ENCODE assay signal across 22 cellular contexts in genomic region chr12:8943565-8944186, GRCh38. TPM values are rescaled to one million over a fixed set of nuclear protein-coding genes. Genes with fewer than 3 reads are reported as not detected.
DNase-seq lines count a peak whose midpoint lies in the region; ATAC-seq and TF ChIP-seq lines count a peak whose summit lies in the region.
"Had no signal": no experiment of that assay in that cellular context is flagged by ENCODE, and none has a peak within 500 bp of the region (broad histone marks: within the 10 kb centered on the region; RNA-seq: fewer than 3 reads in every experiment).

No MANE protein-coding gene starts in this region.

- TF ChIP-seq CTCF in nephron progenitor cell (IDR thresholded peaks at IDR 0.05) (no peak), PC-3 (conservative IDR thresholded peaks at IDR 0.05; ENCODE audit: low read depth, low read length) (no peak)

- ATAC-seq in activated T-helper 17 cell treated with anti-CD3 and anti-CD28 coated beads, Interleukin-2, amount 50 U/mL, for 72 hours (replicated peaks), result no peak
- no peak for ATAC-seq in PC-3
- no peak for ATAC-seq in HG03280 (IDR thresholded peaks at IDR 0.05; ENCODE audit: unreplicated experiment)
- ATAC-seq in GM18909 (IDR thresholded peaks at IDR 0.05; ENCODE audit: poor library complexity, unreplicated experiment), result no peak
- ATAC-seq: HCT116 had no signal

- H3K4me2 ChIP-seq in PC-3 (ENCODE audit: low read length), result no peak overlapping the region
- H3K4me2 ChIP-seq: BLaER1 treated with 17β-estradiol and CSF1 and Interleukin-3, amounts not matched to agents 10 nM and 100 nM; SK-N-SH had no signal

- no peak overlapping the region for H3K4me3 Mint-ChIP-seq in activated naive CD4-positive, alpha-beta T cell treated with anti-CD3 and anti-CD28 coated beads, Interleukin-2, amount 50 U/mL, for 24 hours
- H3K4me3 Mint-ChIP-seq in activated naive CD4-positive, alpha-beta T cell treated with anti-CD3 and anti-CD28 coated beads for 36 hours, result no peak overlapping the region
- H3K4me3 Mint-ChIP-seq in CD8-positive, alpha-beta memory T cell, result no peak overlapping the region
- H3K4me3 Mint-ChIP-seq in activated T-helper 17 cell treated with anti-CD3 and anti-CD28 coated beads, Interleukin-2, amount 50 U/mL, for 72 hours, result no peak overlapping the region
- H3K4me3 Mint-ChIP-seq in nephron progenitor cell, result no peak overlapping the region

- POLR2A ChIA-PET in CD8-positive, alpha-beta memory T cell (lab: Charles Lee), result no interaction called here
- POLR2A ChIA-PET in PC-3 (lab: Charles Lee; ENCODE audit: unreplicated experiment), result no interaction called here

- H3K27ac Mint-ChIP-seq in activated naive CD4-positive, alpha-beta T cell treated with anti-CD3 and anti-CD28 coated beads, Interleukin-2, amount 50 U/mL, for 24 hours, result peak overlapping the region; percentile 51
- no peak overlapping the region for H3K27ac Mint-ChIP-seq in activated naive CD4-positive, alpha-beta T cell treated with anti-CD3 and anti-CD28 coated beads for 36 hours
- H3K27ac Mint-ChIP-seq in CD8-positive, alpha-beta memory T cell, result peak overlapping the region in 5 of 8 donors; percentile 7 to 64 (median 20)
- H3K27ac Mint-ChIP-seq in activated T-helper 17 cell treated with anti-CD3 and anti-CD28 coated beads, Interleukin-2, amount 50 U/mL, for 72 hours, result peak overlapping the region; percentile 33
- H3K27ac Mint-ChIP-seq in nephron progenitor cell, result peak overlapping the region; percentile 39

- H3K27ac ChIP-seq in CD8-positive, alpha-beta memory T cell (ENCODE audit: low read depth, low read length), result no peak overlapping the region
- no peak overlapping the region for H3K27ac ChIP-seq in PC-3 (ENCODE audit: low read length)
- H3K27ac ChIP-seq: BLaER1 treated with 17β-estradiol and CSF1 and Interleukin-3, amounts not matched to agents 10 nM and 100 nM had no signal

- H3K27me3 Mint-ChIP-seq in activated naive CD4-positive, alpha-beta T cell treated with anti-CD3 and anti-CD28 coated beads, Interleukin-2, amount 50 U/mL, for 24 hours, result no peaks in the 10 kb centered on the region
- H3K27me3 Mint-ChIP-seq in activated naive CD4-positive, alpha-beta T cell treated with anti-CD3 and anti-CD28 coated beads for 36 hours (ENCODE audit: low read depth), result no peaks in the 10 kb centered on the region
- H3K27me3 Mint-ChIP-seq in CD8-positive, alpha-beta memory T cell, result no peaks in the 10 kb centered on the region
- no peaks in the 10 kb centered on the region for H3K27me3 Mint-ChIP-seq in activated T-helper 17 cell treated with anti-CD3 and anti-CD28 coated beads, Interleukin-2, amount 50 U/mL, for 72 hours
- H3K27me3 Mint-ChIP-seq in nephron progenitor cell (ENCODE audit: low read depth, poor library complexity), result no peaks in the 10 kb centered on the region

- no peaks in the 10 kb centered on the region for H3K9me3 ChIP-seq in CD8-positive, alpha-beta memory T cell (ENCODE audit: low read length)
- no peaks in the 10 kb centered on the region for H3K9me3 ChIP-seq in PC-3 (ENCODE audit: low read length)
- H3K9me3 ChIP-seq: BLaER1 treated with 17β-estradiol and CSF1 and Interleukin-3, amounts not matched to agents 10 nM and 100 nM; Caco-2; SK-N-SH had no signal

- no peaks in the 10 kb centered on the region for H3F3A ChIP-seq in PC-3 (ENCODE audit: low read length, unreplicated experiment)

- DNase-seq in activated naive CD4-positive, alpha-beta T cell treated with anti-CD3 and anti-CD28 coated beads for 36 hours, result no peak
- no peak for DNase-seq in CD8-positive, alpha-beta memory T cell
- DNase-seq in nephron progenitor cell (no peak), PC-3 (no peak)
- DNase-seq: Caco-2, GDM1, KBM-7, NCI-H1417, NCI-H187, NCI-H2107, NCI-H510A treated with DMSO at 0.1 percent for 48 hours, NCI-H82, RPMI8226, SHP77 treated with DMSO at 0.1 percent for 48 hours, SK-N-SH had no signal

- no peaks in the 10 kb centered on the region for H3K9me3 Mint-ChIP-seq in activated naive CD4-positive, alpha-beta T cell treated with anti-CD3 and anti-CD28 coated beads, Interleukin-2, amount 50 U/mL, for 24 hours
- no peaks in the 10 kb centered on the region for H3K9me3 Mint-ChIP-seq in activated naive CD4-positive, alpha-beta T cell treated with anti-CD3 and anti-CD28 coated beads for 36 hours
- H3K9me3 Mint-ChIP-seq in CD8-positive, alpha-beta memory T cell, result no peaks in the 10 kb centered on the region
- H3K9me3 Mint-ChIP-seq in activated T-helper 17 cell treated with anti-CD3 and anti-CD28 coated beads, Interleukin-2, amount 50 U/mL, for 72 hours, result no peaks in the 10 kb centered on the region
- no peaks in the 10 kb centered on the region for H3K9me3 Mint-ChIP-seq in nephron progenitor cell

- no peaks in the 10 kb centered on the region for H3K9me2 ChIP-seq in PC-3 (replicated peaks; ENCODE audit: low read length)
- H3K9me2 ChIP-seq: SK-N-SH had no signal

- no peaks in the 10 kb centered on the region for H3K27me3 ChIP-seq in CD8-positive, alpha-beta memory T cell (ENCODE audit: insufficient read depth, low read length, poor library complexity, severe bottlenecking)
- no peaks in the 10 kb centered on the region for H3K27me3 ChIP-seq in PC-3 (ENCODE audit: low read length)
- H3K27me3 ChIP-seq: BLaER1 treated with 17β-estradiol and CSF1 and Interleukin-3, amounts not matched to agents 10 nM and 100 nM had no signal

- CTCF ChIA-PET in activated naive CD4-positive, alpha-beta T cell treated with anti-CD3 and anti-CD28 coated beads for 36 hours (lab: Charles Lee), result interaction anchor here (3.5 to 3.9 kb wide), 2 partner anchors 95 to 106 kb away, joined by 17 read pairs; no protein-coding TSS in a partner anchor
- CTCF ChIA-PET in CD8-positive, alpha-beta memory T cell (lab: Charles Lee), result interaction anchor here (1.3 kb wide), 1 partner anchor 28 kb away, joined by 3 read pairs; no protein-coding TSS in a partner anchor
- CTCF ChIA-PET in PC-3 (lab: Charles Lee), result no interaction called here

- H2AFZ ChIP-seq in PC-3 (ENCODE audit: low read length), result no peak overlapping the region

- no peaks in the 10 kb centered on the region for H4K20me1 ChIP-seq in PC-3 (ENCODE audit: low read length)

- BruUV-seq in PC-3 (replicated peaks; lab: Mats Ljungman, UMichigan), result no TSS peak

- peaks cover 27% of the 10 kb centered on the region for H3K79me2 ChIP-seq in PC-3 (ENCODE audit: low read length)

- H3K36me3 Mint-ChIP-seq in activated naive CD4-positive, alpha-beta T cell treated with anti-CD3 and anti-CD28 coated beads, Interleukin-2, amount 50 U/mL, for 24 hours, result peaks cover 9% of the 10 kb centered on the region
- H3K36me3 Mint-ChIP-seq in activated naive CD4-positive, alpha-beta T cell treated with anti-CD3 and anti-CD28 coated beads for 36 hours (ENCODE audit: low read depth), result peaks cover 28% of the 10 kb centered on the region
- H3K36me3 Mint-ChIP-seq in CD8-positive, alpha-beta memory T cell, result peaks cover 5 to 67% (median 22%) of the 10 kb centered on the region in 3 donors
- peaks cover 80% of the 10 kb centered on the region for H3K36me3 Mint-ChIP-seq in activated T-helper 17 cell treated with anti-CD3 and anti-CD28 coated beads, Interleukin-2, amount 50 U/mL, for 72 hours (ENCODE audit: low read depth)
- H3K36me3 Mint-ChIP-seq in nephron progenitor cell (ENCODE audit: low read depth), result peaks cover 44% of the 10 kb centered on the region

- H3K4me3 ChIP-seq in CD8-positive, alpha-beta memory T cell (ENCODE audit: low read length), result no peak overlapping the region
- H3K4me3 ChIP-seq in PC-3 (ENCODE audit: low read length), result no peak overlapping the region
- H3K4me3 ChIP-seq: BLaER1 treated with 17β-estradiol and CSF1 and Interleukin-3, amounts not matched to agents 10 nM and 100 nM had no signal

- H3K4me1 ChIP-seq in CD8-positive, alpha-beta memory T cell (ENCODE audit: insufficient read depth, low read length), result peaks cover 22% of the 10 kb centered on the region
- peaks cover 7% of the 10 kb centered on the region for H3K4me1 ChIP-seq in PC-3 (ENCODE audit: insufficient read depth, low read length)

- intact Hi-C loops in activated naive CD4-positive, alpha-beta T cell treated with anti-CD3 and anti-CD28 coated beads for 36 hours (cut with micrococcal nuclease), result no loop called here
- intact Hi-C loops in PC-3 (cut with micrococcal nuclease), result no loop called here

- peaks cover 44% of the 10 kb centered on the region for H3K36me3 ChIP-seq in CD8-positive, alpha-beta memory T cell (ENCODE audit: insufficient read depth, low read length)
- peaks cover 23% of the 10 kb centered on the region for H3K36me3 ChIP-seq in PC-3 (ENCODE audit: low read depth, low read length)

- H3K9ac ChIP-seq in PC-3 (ENCODE audit: low read length), result no peak overlapping the region
- H3K9ac ChIP-seq: BLaER1 treated with 17β-estradiol and CSF1 and Interleukin-3, amounts not matched to agents 10 nM and 100 nM; SK-N-SH had no signal

- peaks cover 24% of the 10 kb centered on the region for H3K4me1 Mint-ChIP-seq in activated naive CD4-positive, alpha-beta T cell treated with anti-CD3 and anti-CD28 coated beads, Interleukin-2, amount 50 U/mL, for 24 hours
- peaks cover 23% of the 10 kb centered on the region for H3K4me1 Mint-ChIP-seq in activated naive CD4-positive, alpha-beta T cell treated with anti-CD3 and anti-CD28 coated beads for 36 hours (ENCODE audit: low read depth)
- H3K4me1 Mint-ChIP-seq in CD8-positive, alpha-beta memory T cell, result peaks cover 26 to 48% (median 31%) of the 10 kb centered on the region in 3 donors
- H3K4me1 Mint-ChIP-seq in activated T-helper 17 cell treated with anti-CD3 and anti-CD28 coated beads, Interleukin-2, amount 50 U/mL, for 72 hours, result peaks cover 24% of the 10 kb centered on the region
- peaks cover 26% of the 10 kb centered on the region for H3K4me1 Mint-ChIP-seq in nephron progenitor cell

RNA-seq across cellular contexts. Expression of gene M6PR, which starts 5.8 kb away (rescaled TPM):
- 100 to 1,000 TPM; 139 to 140 TPM for total RNA-seq in activated naive CD4-positive, alpha-beta T cell treated with anti-CD3 and anti-CD28 coated beads for 36 hours
- 100 to 1,000 TPM; 226 to 248 TPM for total RNA-seq in CD8-positive, alpha-beta memory T cell
- 329 TPM for polyA plus RNA-seq in CD8-positive, alpha-beta memory T cell
- 100 to 1,000 TPM; 144 to 199 TPM for total RNA-seq in activated T-helper 17 cell treated with anti-CD3 and anti-CD28 coated beads, Interleukin-2, amount 50 U/mL, for 72 hours
- 112 and 137 TPM in 2 replicates for total RNA-seq in PC-3 (2014; rRNA removed)

RNA-seq across cellular contexts. Expression of gene PHC1, which starts 29.4 kb away (rescaled TPM):
- total RNA-seq in activated naive CD4-positive, alpha-beta T cell treated with anti-CD3 and anti-CD28 coated beads for 36 hours, result 10 to 100 TPM; 24.4 to 26.5 TPM
- 10 to 100 TPM; 18.5 to 19.5 TPM for total RNA-seq in CD8-positive, alpha-beta memory T cell
- 21.0 TPM for polyA plus RNA-seq in CD8-positive, alpha-beta memory T cell
- 10 to 100 TPM; 13.0 to 17.0 TPM for total RNA-seq in activated T-helper 17 cell treated with anti-CD3 and anti-CD28 coated beads, Interleukin-2, amount 50 U/mL, for 72 hours
- 6.9 and 7.0 TPM in 2 replicates for total RNA-seq in PC-3 (2014; rRNA removed)

RNA-seq across cellular contexts. Expression of gene KLRG1, which starts 45.7 kb away (rescaled TPM):
- 1 to 10 TPM; 3.9 to 5.2 TPM for total RNA-seq in activated naive CD4-positive, alpha-beta T cell treated with anti-CD3 and anti-CD28 coated beads for 36 hours
- 10 to 100 TPM; 11.5 to 12.3 TPM for total RNA-seq in CD8-positive, alpha-beta memory T cell
- polyA plus RNA-seq in CD8-positive, alpha-beta memory T cell, result 364 TPM
- total RNA-seq in activated T-helper 17 cell treated with anti-CD3 and anti-CD28 coated beads, Interleukin-2, amount 50 U/mL, for 72 hours, result 1 to 10 TPM; 3.0 to 4.8 TPM
- 0.15 TPM in 1 of 2 replicates, not detected in the other for total RNA-seq in PC-3 (2014; rRNA removed)
- total RNA-seq: M059J had no signal
